Comparison of ENCODE assay signal across 8 cellular contexts in the genomic region with DNA sequence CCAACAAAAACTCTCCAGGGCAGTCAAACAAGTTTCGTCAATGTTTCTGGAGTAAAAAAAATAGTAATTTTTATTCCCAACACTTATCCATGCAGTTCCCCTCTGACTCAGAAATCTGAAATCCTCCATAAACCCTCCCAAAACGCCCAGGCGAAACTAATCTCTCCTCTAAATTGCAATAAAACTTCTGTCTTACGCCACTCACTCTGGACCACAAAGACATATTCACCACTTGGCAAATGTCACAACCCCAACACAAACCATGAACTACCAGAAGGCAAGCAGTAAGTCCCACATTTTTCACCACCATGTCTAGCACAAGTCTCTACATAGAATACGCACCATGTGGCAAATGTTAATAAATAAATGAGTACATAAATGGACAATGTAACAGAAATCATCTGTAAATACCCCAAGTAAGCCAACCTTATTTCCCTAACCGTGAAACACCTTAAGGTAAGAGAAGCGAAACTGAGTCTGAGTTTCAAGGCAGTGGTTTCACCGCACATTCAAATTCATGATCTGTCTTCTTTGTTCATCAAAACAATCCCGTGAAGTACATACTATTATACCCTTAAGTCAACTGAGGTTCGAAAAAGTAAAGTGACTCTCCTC. TPM values are rescaled to one million over a fixed set of nuclear protein-coding genes. Genes with fewer than 3 reads are reported as not detected.
DNase-seq lines count a peak whose midpoint lies in the region; ATAC-seq and TF ChIP-seq lines count a peak whose summit lies in the region.

No MANE protein-coding gene starts in this region.

- peak overlapping the region; percentile 80 for H3K4me3 ChIP-seq in BE2C (ENCODE audit: low read depth, low read length)
- H3K4me3 ChIP-seq in esophagus muscularis mucosa = peak overlapping the region in 2 of 4 donors; percentile 88 to 97

- intact Hi-C loops in esophagus muscularis mucosa (cut with DNase I) = no loop called here

- H3K27me3 ChIP-seq in BE2C = no peaks in the 10 kb centered on the region
- H3K27me3 ChIP-seq in esophagus muscularis mucosa = no peaks in the 10 kb centered on the region

- H3K4me1 ChIP-seq in BE2C (0 out of 2 replicates have a peak, but pooled peaks cover 3% of the 10 kb centered on the region), esophagus muscularis mucosa (peaks cover 14 to 20% (median 20%) of the 10 kb centered on the region in 4 donors)

- WGBS in esophagus muscularis mucosa = 81% methylated on average over 10 of the region's 10 CpGs

- H3K9me3 ChIP-seq in BE2C (no peaks in the 10 kb centered on the region), esophagus muscularis mucosa (no peaks in the 10 kb centered on the region)

- no peak for DNase-seq in BE2C
- DNase-seq in memory B cell (ENCODE audit: low spot score in 2 of 2) = no peak
- DNase-seq in SW480 (ENCODE audit: low spot score) = no peak
- DNase-seq in islet precursor cell = no peak
- DNase-seq in esophagus muscularis mucosa (ENCODE audit: extremely low spot score) = no peak

- H3K27me3 Mint-ChIP-seq in memory B cell = no peaks in the 10 kb centered on the region

- peak overlapping the region; percentile 94 for H3K27ac ChIP-seq in VCaP
- H3K27ac ChIP-seq in esophagus muscularis mucosa (replicated peaks in 1 of 4) = no peak overlapping the region

- no peak for TF ChIP-seq POLR2A in esophagus muscularis mucosa (IDR thresholded peaks at IDR 0.05; ENCODE audit: low read depth)

- no peak for TF ChIP-seq EP300 in esophagus muscularis mucosa (IDR thresholded peaks at IDR 0.05)

- no peaks in the 10 kb centered on the region for H3K36me3 ChIP-seq in BE2C
- no peaks in the 10 kb centered on the region for H3K36me3 ChIP-seq in esophagus muscularis mucosa

- TF ChIP-seq CTCF in BE2C (IDR thresholded peaks at IDR 0.05; ENCODE audit: low read depth, low read length) (no peak), VCaP (conservative IDR thresholded peaks at IDR 0.05) (no peak), esophagus muscularis mucosa (IDR thresholded peaks at IDR 0.05) (no peak)

- ATAC-seq in GM18909 (IDR thresholded peaks at IDR 0.05; ENCODE audit: poor library complexity, unreplicated experiment) (peak; percentile 36), HG03108 (IDR thresholded peaks at IDR 0.05; ENCODE audit: unreplicated experiment) (peak; percentile 24), memory B cell (ENCODE audit: low read depth) (peak; percentile 6)

- H3K36me3 Mint-ChIP-seq in memory B cell = peaks cover 11% of the 10 kb centered on the region

- peak overlapping the region; percentile 70 for H3K27ac Mint-ChIP-seq in memory B cell

- no peaks in the 10 kb centered on the region for H3K9me3 Mint-ChIP-seq in memory B cell

- peak overlapping the region; percentile 98 for H3K4me3 Mint-ChIP-seq in memory B cell

- peaks cover 38% of the 10 kb centered on the region for H3K4me1 Mint-ChIP-seq in memory B cell

RNA-seq across cellular contexts. Expression of a gene that starts 1.6 kb away (rescaled TPM):
- polyA plus RNA-seq in BE2C (2012; ENCODE audit: insufficient read depth, insufficient read length, low read depth) = 77.7 TPM
- total RNA-seq in esophagus muscularis mucosa = 10 to 100 TPM; 11.6 to 24.4 (median 18.1) TPM
